In genomic region chr1:44158871-44159270, GRCh38 we compare ENCODE assay signal across 31 cellular contexts. TPM values are rescaled to one million over a fixed set of nuclear protein-coding genes. Genes with fewer than 3 reads are reported as not detected.
"Had no signal": no experiment of that assay in that cellular context is flagged by ENCODE, and none has a peak within 500 bp of the region (broad histone marks: within the 10 kb centered on the region; RNA-seq: fewer than 3 reads in every experiment).

No MANE protein-coding gene starts in this region.

- ATAC-seq: stimulated activated effector memory CD8-positive, alpha-beta T cell treated with anti-CD3 and anti-CD28 coated beads, Interleukin-12 subunit alpha, Interleukin-12 subunit beta, amount 100 ng/mL, for 72 hours; stimulated activated memory B cell treated with anti-CD40 and anti-IgM and Interleukin-4, amounts not matched to agents 10 μg/mL and 1 μg/mL and 100 μg/mL, for 72 hours; stimulated activated naive B cell treated with anti-CD40 and anti-IgM and Interleukin-4, amounts not matched to agents 10 μg/mL and 1 μg/mL and 100 μg/mL, for 72 hours; stimulated activated naive CD8-positive, alpha-beta T cell treated with anti-CD3 and anti-CD28 coated beads, Interleukin-15, amount 100 ng/mL, for 72 hours; stimulated activated naive CD8-positive, alpha-beta T cell treated with anti-CD3 and anti-CD28 coated beads, Interleukin-15, Interleukin-2, amounts not matched to agents 100 U/mL and 50 U/mL, for 24 hours; upper lobe of right lung had no signal

- H3K27me3 ChIP-seq: stomach, suprapubic skin, testis, thyroid gland, tibial nerve, transverse colon, upper lobe of left lung, upper lobe of right lung, uterus, vagina had no signal

- H3K4me1 ChIP-seq: stomach, suprapubic skin, testis, thyroid gland, tibial artery, tibial nerve, transverse colon, upper lobe of left lung, upper lobe of right lung, uterus, vagina had no signal

- FAIRE-seq: urothelium cell line had no signal

- H3K36me3 ChIP-seq: stomach, suprapubic skin, thoracic aorta, thyroid gland, tibial artery, tibial nerve, transverse colon, upper lobe of left lung, upper lobe of right lung, uterus, vagina had no signal

- H3K4me3 ChIP-seq: stomach, suprapubic skin, testis, thoracic aorta, thyroid gland, tibial artery, tibial nerve, transverse colon, upper lobe of left lung, upper lobe of right lung, uterus, vagina had no signal

- H3K9me3 ChIP-seq: stomach, suprapubic skin, testis, thoracic aorta, thyroid gland, tibial nerve, transverse colon, upper lobe of left lung, upper lobe of right lung, uterus, vagina had no signal

- DNase-seq: stimulated activated CD4-positive, alpha-beta T cell treated with anti-CD3 and anti-CD28 coated beads, Interleukin-2, amount 100 ng/mL, for 48 hours; stimulated activated CD4-positive, alpha-beta T cell treated with anti-CD3 and anti-CD28 coated beads, Interleukin-4, amount 100 ng/mL, for 1 hour; stimulated activated CD4-positive, alpha-beta T cell treated with anti-CD3 and anti-CD28 coated beads, Interleukin-4, amount 100 ng/mL, for 24 hours; stimulated activated CD4-positive, alpha-beta T cell treated with anti-CD3 and anti-CD28 coated beads, Interleukin-4, amount 100 ng/mL, for 4 hours; stimulated activated CD8-positive, alpha-beta memory T cell treated with anti-CD3 and anti-CD28 coated beads, Interleukin-4, amount 100 ng/mL, for 48 hours; stimulated activated naive B cell treated with anti-CD40 and anti-IgM and Interleukin-4, amounts not matched to agents 10 μg/mL and 1 μg/mL and 100 μg/mL, for 72 hours; stimulated activated naive CD4-positive, alpha-beta T cell; stimulated activated naive CD4-positive, alpha-beta T cell treated with Interleukin-2 at 50 U/mL for 16 hours; stimulated activated naive CD8-positive, alpha-beta T cell treated with anti-CD3 and anti-CD28 coated beads, Interleukin-15, amount 100 ng/mL, for 72 hours; stimulated activated naive CD8-positive, alpha-beta T cell treated with anti-CD3 and anti-CD28 coated beads, Interleukin-15, Interleukin-2, amounts not matched to agents 100 U/mL and 50 U/mL, for 24 hours; stomach; substantia nigra; testis; thyroid gland; tibial artery; transverse colon; trophoblast cell; upper lobe of left lung; upper lobe of right lung; uterus had no signal

- H3K27ac ChIP-seq: stomach, suprapubic skin, testis, thoracic aorta, thyroid gland, tibial artery, tibial nerve, transverse colon, upper lobe of left lung, upper lobe of right lung, uterus, vagina had no signal

RNA-seq across cellular contexts. Expression of gene KLF18, which starts 17.4 kb away (rescaled TPM):
- total RNA-seq: stomach, subcutaneous adipose tissue, suprapubic skin, temporal lobe, thoracic aorta, thyroid gland, tibial nerve, transverse colon, upper lobe of left lung, upper lobe of right lung, ureter, urinary bladder, uterus, vagina had no signal
- polyA plus RNA-seq: stomach, urinary bladder had no signal

RNA-seq across cellular contexts. Expression of gene KLF17, which starts 40.2 kb away (rescaled TPM):
- total RNA-seq: stomach, subcutaneous adipose tissue, suprapubic skin, thyroid gland, tibial nerve, transverse colon, ureter had no signal
